In the genomic region with DNA sequence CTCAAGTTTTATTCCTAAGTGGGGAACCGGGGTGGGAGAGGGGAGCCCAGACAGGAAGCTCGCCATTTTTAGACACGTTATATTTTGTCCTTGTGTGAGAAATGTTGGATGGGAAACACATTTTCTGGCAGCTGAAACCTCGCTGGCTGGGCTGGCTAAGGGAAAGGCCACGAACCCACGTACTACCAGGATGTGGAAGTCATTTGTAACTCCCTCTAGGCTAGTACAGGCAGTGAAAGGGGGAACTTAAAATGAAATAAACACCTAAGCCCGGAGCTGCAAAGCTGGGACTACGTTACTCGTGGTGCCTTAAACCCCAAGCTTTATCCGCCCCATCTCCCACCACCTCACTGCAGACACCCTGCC, we compare ENCODE assay signal across 8 cellular contexts. TPM values are rescaled to one million over a fixed set of nuclear protein-coding genes. Genes with fewer than 3 reads are reported as not detected.
DNase-seq lines count a peak whose midpoint lies in the region; ATAC-seq and TF ChIP-seq lines count a peak whose summit lies in the region.

No MANE protein-coding gene starts in this region.

- H3K9me3 ChIP-seq in WERI-Rb-1 (ENCODE audit: severe bottlenecking), result no peaks in the 10 kb centered on the region
- H3K9me3 ChIP-seq in right atrium auricular region, result no peaks in the 10 kb centered on the region

- no peaks in the 10 kb centered on the region for H3K36me3 ChIP-seq in WERI-Rb-1
- H3K36me3 ChIP-seq in right atrium auricular region, result no peaks in the 10 kb centered on the region
- H3K36me3 ChIP-seq in rectal smooth muscle tissue (ENCODE audit: control insufficient read depth, insufficient read depth, low read length), result no peaks in the 10 kb centered on the region

- H3K4me1 ChIP-seq in right atrium auricular region, result peaks cover 0 to 14% of the 10 kb centered on the region in 2 donors
- peaks cover 4% of the 10 kb centered on the region for H3K4me1 ChIP-seq in rectal smooth muscle tissue (ENCODE audit: control insufficient read depth, insufficient read depth, low read length)

- H3K27me3 ChIP-seq in WERI-Rb-1 (ENCODE audit: insufficient read depth, low read depth, severe bottlenecking) (peaks cover 2% of the 10 kb centered on the region), right atrium auricular region (peaks cover 0 to 7% of the 10 kb centered on the region in 2 donors), rectal smooth muscle tissue (ENCODE audit: control insufficient read depth, insufficient read depth, low read length) (peaks cover 26% of the 10 kb centered on the region)

- peak; percentile 5 for ATAC-seq in GM19351 (IDR thresholded peaks at IDR 0.05; ENCODE audit: unreplicated experiment)

- DNase-seq in WERI-Rb-1 (no peak), right atrium auricular region (ENCODE audit: low spot score) (no peak), 8988T (no peak), cerebellar cortex (ENCODE audit: low spot score) (no peak), H4 (ENCODE audit: low spot score) (no peak), AG20443 (ENCODE audit: low spot score) (no peak)

- H3K4me3 ChIP-seq in WERI-Rb-1 (ENCODE audit: low read depth, low read length) (peak overlapping the region; percentile 51), right atrium auricular region (peak overlapping the region; percentile 12 to 43), rectal smooth muscle tissue (ENCODE audit: low read length) (peak overlapping the region; percentile 59)

- H3K27ac ChIP-seq in WERI-Rb-1 (peak overlapping the region; percentile 88), right atrium auricular region (no peak overlapping the region), rectal smooth muscle tissue (ENCODE audit: low read depth, low read length) (no peak overlapping the region)

- no peak overlapping the region for H3K9ac ChIP-seq in rectal smooth muscle tissue (ENCODE audit: low read length)

- no peak for TF ChIP-seq CTCF in WERI-Rb-1 (IDR thresholded peaks at IDR 0.05; ENCODE audit: low read depth, low read length)
- no peak for TF ChIP-seq CTCF in right atrium auricular region (IDR thresholded peaks at IDR 0.05)

RNA-seq across cellular contexts. Expression of gene TMEM174, which starts 42.5 kb away (rescaled TPM):
- not detected for total RNA-seq in right atrium auricular region
- not detected in 2 replicates for total RNA-seq in H4 (2014; rRNA removed; shearing (Covaris generic))
